Comparison of ENCODE assay signal across 14 cellular contexts in the genomic region with DNA sequence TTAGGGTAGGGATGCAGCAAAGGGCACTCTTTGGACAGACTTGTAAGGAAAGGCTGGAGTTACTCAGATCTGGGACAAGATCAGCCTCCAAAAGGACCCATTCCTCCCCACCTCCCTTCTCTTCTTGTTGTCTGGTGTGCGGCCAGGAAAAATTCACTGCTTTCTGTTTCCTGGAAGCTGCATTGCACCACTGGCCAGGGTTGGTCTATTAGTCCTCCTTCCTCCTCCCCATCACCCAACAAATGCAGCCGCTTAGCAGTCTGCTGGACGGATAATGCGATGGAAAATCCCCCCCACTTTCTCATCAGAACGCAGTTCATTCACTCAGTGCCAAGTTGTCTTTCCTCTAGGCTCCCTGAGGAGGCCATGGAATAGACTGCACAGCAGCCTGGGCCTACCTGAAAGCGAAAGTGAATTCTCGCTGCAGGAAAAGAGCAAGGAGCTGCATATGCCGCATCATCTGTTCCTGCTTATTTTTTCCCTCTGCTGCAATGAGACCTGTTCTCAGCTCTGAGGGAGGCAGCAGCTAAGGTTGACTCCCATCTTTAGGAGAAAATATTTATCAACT.
DNase-seq lines count a peak whose midpoint lies in the region; ATAC-seq and TF ChIP-seq lines count a peak whose summit lies in the region.
"Had no signal": no experiment of that assay in that cellular context is flagged by ENCODE, and none has a peak within 500 bp of the region (broad histone marks: within the 10 kb centered on the region; RNA-seq: fewer than 3 reads in every experiment).

No MANE protein-coding gene starts in this region.

- H3F3A ChIP-seq in neural progenitor cell (ENCODE audit: low read depth): no peaks in the 10 kb centered on the region

- no peaks in the 10 kb centered on the region for H3K27me3 ChIP-seq in neural progenitor cell

- H3K36me3 Mint-ChIP-seq in neural progenitor cell: no peaks in the 10 kb centered on the region
- no peaks in the 10 kb centered on the region for H3K36me3 Mint-ChIP-seq in activated T-helper 1 cell treated with anti-CD3 and anti-CD28 coated beads, Interleukin-12 subunit alpha, Interleukin-12 subunit beta, Interleukin-2, Interleukin-4 antibody, amounts not matched to agents 30 ng/mL and 10 ng/mL and 1 ng/mL, durations not matched to agents 14 hours and 24 hours and 36 hours (ENCODE audit: low read depth)
- H3K36me3 Mint-ChIP-seq: CD4-positive, CD25-positive, alpha-beta regulatory T cell had no signal

- no peak overlapping the region for H3K9ac ChIP-seq in neural progenitor cell

- no peak overlapping the region for H3K27ac Mint-ChIP-seq in neural progenitor cell
- no peak overlapping the region for H3K27ac Mint-ChIP-seq in activated T-helper 1 cell treated with anti-CD3 and anti-CD28 coated beads, Interleukin-12 subunit alpha, Interleukin-12 subunit beta, Interleukin-2, Interleukin-4 antibody, amounts not matched to agents 30 ng/mL and 10 ng/mL and 1 ng/mL, durations not matched to agents 14 hours and 24 hours and 36 hours
- H3K27ac Mint-ChIP-seq: activated CD4-positive, alpha-beta T cell treated with anti-CD3 and anti-CD28 coated beads for 36 hours; CD4-positive, CD25-positive, alpha-beta regulatory T cell had no signal

- no peaks in the 10 kb centered on the region for H3K27me3 Mint-ChIP-seq in neural progenitor cell (ENCODE audit: insufficient read depth, low read depth)
- no peaks in the 10 kb centered on the region for H3K27me3 Mint-ChIP-seq in activated T-helper 1 cell treated with anti-CD3 and anti-CD28 coated beads, Interleukin-12 subunit alpha, Interleukin-12 subunit beta, Interleukin-2, Interleukin-4 antibody, amounts not matched to agents 30 ng/mL and 10 ng/mL and 1 ng/mL, durations not matched to agents 14 hours and 24 hours and 36 hours (ENCODE audit: insufficient read depth)
- H3K27me3 Mint-ChIP-seq: activated CD4-positive, alpha-beta T cell treated with anti-CD3 and anti-CD28 coated beads for 36 hours had no signal

- intact Hi-C loops in activated T-helper 1 cell treated with anti-CD3 and anti-CD28 coated beads, Interleukin-12 subunit alpha, Interleukin-12 subunit beta, Interleukin-2, Interleukin-4 antibody, amounts not matched to agents 30 ng/mL and 10 ng/mL and 1 ng/mL, durations not matched to agents 14 hours and 24 hours and 36 hours (cut with micrococcal nuclease): no loop called here

- H2AFZ ChIP-seq in neural progenitor cell (replicated peaks): no peak overlapping the region

- peak; percentile 36 for DNase-seq in Ammon's horn (ENCODE audit: low spot score)
- peak; percentile 84 for DNase-seq in M059J (ENCODE audit: low read depth)
- DNase-seq in neural progenitor cell (ENCODE audit: low spot score): no peak
- no peak for DNase-seq in retina
- no peak for DNase-seq in activated T-helper 1 cell treated with anti-CD3 and anti-CD28 coated beads, Interleukin-12 subunit alpha, Interleukin-12 subunit beta, Interleukin-2, Interleukin-4 antibody, amounts not matched to agents 30 ng/mL and 10 ng/mL and 1 ng/mL, durations not matched to agents 14 hours and 24 hours and 36 hours (ENCODE audit: low spot score)
- DNase-seq: activated CD4-positive, alpha-beta T cell treated with anti-CD3 and anti-CD28 coated beads for 36 hours; activated effector memory CD4-positive, alpha-beta T cell treated with anti-CD3 and anti-CD28 coated beads, Interleukin-2, amount 50 U/mL, for 16 hours; CD4-positive, CD25-positive, alpha-beta regulatory T cell; NCI-H187; SIG-M5; stimulated activated naive CD4-positive, alpha-beta T cell treated with Interleukin-2 at 50 U/mL for 16 hours had no signal

- H3K79me2 ChIP-seq in neural progenitor cell (ENCODE audit: low read depth): no peaks in the 10 kb centered on the region

- no peaks in the 10 kb centered on the region for H3K36me3 ChIP-seq in neural progenitor cell

- peak overlapping the region; percentile 42 for H3K4me3 Mint-ChIP-seq in neural progenitor cell
- no peak overlapping the region for H3K4me3 Mint-ChIP-seq in activated T-helper 1 cell treated with anti-CD3 and anti-CD28 coated beads, Interleukin-12 subunit alpha, Interleukin-12 subunit beta, Interleukin-2, Interleukin-4 antibody, amounts not matched to agents 30 ng/mL and 10 ng/mL and 1 ng/mL, durations not matched to agents 14 hours and 24 hours and 36 hours
- H3K4me3 Mint-ChIP-seq: activated CD4-positive, alpha-beta T cell treated with anti-CD3 and anti-CD28 coated beads for 36 hours; CD4-positive, CD25-positive, alpha-beta regulatory T cell had no signal

- peaks cover 1% of the 10 kb centered on the region for H3K9me3 Mint-ChIP-seq in neural progenitor cell
- peaks cover 5% of the 10 kb centered on the region for H3K9me3 Mint-ChIP-seq in activated T-helper 1 cell treated with anti-CD3 and anti-CD28 coated beads, Interleukin-12 subunit alpha, Interleukin-12 subunit beta, Interleukin-2, Interleukin-4 antibody, amounts not matched to agents 30 ng/mL and 10 ng/mL and 1 ng/mL, durations not matched to agents 14 hours and 24 hours and 36 hours

- H3K4me1 Mint-ChIP-seq in neural progenitor cell: peaks cover 9% of the 10 kb centered on the region
- no peaks in the 10 kb centered on the region for H3K4me1 Mint-ChIP-seq in activated T-helper 1 cell treated with anti-CD3 and anti-CD28 coated beads, Interleukin-12 subunit alpha, Interleukin-12 subunit beta, Interleukin-2, Interleukin-4 antibody, amounts not matched to agents 30 ng/mL and 10 ng/mL and 1 ng/mL, durations not matched to agents 14 hours and 24 hours and 36 hours (ENCODE audit: low read depth)
- H3K4me1 Mint-ChIP-seq: activated CD4-positive, alpha-beta T cell treated with anti-CD3 and anti-CD28 coated beads for 36 hours had no signal

- H3K4me2 ChIP-seq in neural progenitor cell: no peak overlapping the region

- H3K4me3 ChIP-seq in neural progenitor cell: no peak overlapping the region

- ATAC-seq in esophagus mucosa (peak; percentile 36), HG03354 (IDR thresholded peaks at IDR 0.05; ENCODE audit: poor library complexity, severe bottlenecking, unreplicated experiment) (no peak), HG02642 (IDR thresholded peaks at IDR 0.05; ENCODE audit: poor library complexity, unreplicated experiment) (no peak)
- ATAC-seq: activated CD4-positive, alpha-beta T cell treated with anti-CD3 and anti-CD28 coated beads for 36 hours had no signal

- H3K27ac ChIP-seq in neural progenitor cell: no peak overlapping the region

- H4K20me1 ChIP-seq in neural progenitor cell (ENCODE audit: low read depth): no peaks in the 10 kb centered on the region

- peaks cover 2% of the 10 kb centered on the region for H3K4me1 ChIP-seq in neural progenitor cell

- H3K9me3 ChIP-seq in neural progenitor cell (ENCODE audit: low read depth): no peaks in the 10 kb centered on the region

- TF ChIP-seq CTCF in neural progenitor cell (IDR thresholded peaks at IDR 0.05): no peak

Comparison
In these comparisons a context has a peak if more than half of its experiments do, and no peak if none do; other contexts are left out.
1. DNase-seq: peak in Ammon's horn (single experiment) and M059J (single experiment); none in neural progenitor cell (single experiment), retina (single experiment) and activated T-helper 1 cell treated with anti-CD3 and anti-CD28 coated beads, Interleukin-12 subunit alpha, Interleukin-12 subunit beta, Interleukin-2, Interleukin-4 antibody, amounts not matched to agents 30 ng/mL and 10 ng/mL and 1 ng/mL, durations not matched to agents 14 hours and 24 hours and 36 hours (single experiment).